Comparison of ENCODE assay signal across 20 cellular contexts in the genomic region with DNA sequence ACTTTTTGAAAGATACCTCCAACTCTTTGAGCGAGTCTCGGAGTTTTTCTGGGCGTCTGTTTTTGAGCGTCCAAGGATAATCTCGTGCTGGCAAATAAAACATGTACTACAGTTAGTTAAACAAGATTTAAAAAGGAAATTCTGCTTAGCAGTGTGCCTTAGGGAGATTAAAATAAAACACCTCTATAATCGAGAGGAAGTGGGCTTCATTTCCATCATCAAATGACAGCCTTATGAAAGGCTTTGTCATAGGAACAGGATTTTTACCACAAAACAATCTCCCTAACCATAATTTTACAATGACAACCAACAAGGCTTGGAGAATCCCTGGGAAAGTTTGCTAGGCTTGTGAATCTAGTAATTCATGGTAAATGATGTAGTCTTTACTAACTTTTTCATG.
DNase-seq lines count a peak whose midpoint lies in the region; ATAC-seq and TF ChIP-seq lines count a peak whose summit lies in the region.
"Had no signal": no experiment of that assay in that cellular context is flagged by ENCODE, and none has a peak within 500 bp of the region (broad histone marks: within the 10 kb centered on the region; RNA-seq: fewer than 3 reads in every experiment).

No MANE protein-coding gene starts in this region.

- peak overlapping the region; percentile 19 for H3K4me3 ChIP-seq in right cardiac atrium (ENCODE audit: low read length)
- H3K4me3 ChIP-seq: GM23338, Peyer's patch, SJSA1 had no signal

- no peak for TF ChIP-seq CTCF in WTC11 (IDR thresholded peaks at IDR 0.05)

- H3K27me3 Mint-ChIP-seq in WTC11 (ENCODE audit: low read depth): no peaks in the 10 kb centered on the region

- no peaks in the 10 kb centered on the region for H3K36me3 Mint-ChIP-seq in WTC11

- intact Hi-C loops in right cardiac atrium (cut with DNase I) (no loop called here), left ventricle myocardium superior (cut with micrococcal nuclease) (no loop called here)

- no peak overlapping the region for H3K27ac ChIP-seq in right cardiac atrium (ENCODE audit: low read length)
- H3K27ac ChIP-seq: C4-2B, Peyer's patch, SJSA1 had no signal

- no peaks in the 10 kb centered on the region for H3K4me1 ChIP-seq in right cardiac atrium (ENCODE audit: control insufficient read depth, insufficient read depth, low read length)
- H3K4me1 ChIP-seq: Peyer's patch, SJSA1 had no signal

- WGBS in right cardiac atrium: 43% methylated on average over 6 of the region's 6 CpGs

- no peaks in the 10 kb centered on the region for H3K27me3 ChIP-seq in right cardiac atrium (ENCODE audit: control insufficient read depth, insufficient read depth)
- H3K27me3 ChIP-seq: Peyer's patch, SJSA1 had no signal

- H3K4me3 Mint-ChIP-seq in WTC11: no peak overlapping the region
- H3K4me3 Mint-ChIP-seq: GM23338 had no signal

- no peak for ATAC-seq in right cardiac atrium
- no peak for ATAC-seq in left ventricle myocardium superior
- no peak for ATAC-seq in WTC11
- ATAC-seq: GM23338 had no signal

- POLR2A ChIA-PET in WTC11 (lab: Charles Lee): no interaction called here

- no peaks in the 10 kb centered on the region for H3K9me3 ChIP-seq in right cardiac atrium (ENCODE audit: control insufficient read depth, low read length)
- H3K9me3 ChIP-seq: Peyer's patch, SJSA1 had no signal

- CTCF ChIA-PET in WTC11 (lab: Charles Lee): no interaction called here

- H3K4me1 Mint-ChIP-seq in WTC11: peaks cover 10% of the 10 kb centered on the region

- no peaks in the 10 kb centered on the region for H3K9me3 Mint-ChIP-seq in WTC11
- H3K9me3 Mint-ChIP-seq: GM23338 had no signal

- DNase-seq in right cardiac atrium (no peak), left ventricle myocardium superior (no peak), WTC11 (ENCODE audit: low spot score) (no peak), foreskin melanocyte (peak; percentile 52), superior temporal gyrus (ENCODE audit: extremely low spot score) (no peak), hepatic stellate cell (ENCODE audit: low spot score) (no peak), NCI-H345 (lab: John Stamatoyannopoulos, UW) (no peak)
- DNase-seq in activated CD4-positive, alpha-beta T cell treated with anti-CD3 and anti-CD28 coated beads, Interleukin-2, amount 50 U/mL, for 4 hours: no peak
- DNase-seq: DMS53, GDM1, KBM-7, NCI-H1105, NCI-H2029, NCI-H2227 treated with DMSO at 0.1 percent for 48 hours, NCI-H510A treated with DMSO at 0.1 percent for 48 hours, NCI-H748 treated with DMSO at 0.1 percent for 48 hours, Peyer's patch had no signal

- peak overlapping the region; percentile 42; the same call in 1 of the 2 replicates for H3K27ac Mint-ChIP-seq in WTC11
- H3K27ac Mint-ChIP-seq: GM23338 had no signal

TF ChIP-seq in WTC11, 78 proteins besides CTCF, POLR2A, EP300 and RAD21:
- TF ChIP-seq ZNF138 (CRISPR knock-in tag; conservative IDR thresholded peaks at IDR 0.05) (no peak), CBFB (CRISPR knock-in tag; IDR thresholded peaks at IDR 0.05; ENCODE audit: low read depth) (no peak), PRRX2 (CRISPR knock-in tag; IDR thresholded peaks at IDR 0.05) (no peak), NFATC4 (CRISPR knock-in tag; IDR thresholded peaks at IDR 0.05) (no peak), EMX1 (CRISPR knock-in tag; IDR thresholded peaks at IDR 0.05) (no peak), GABPB1 (CRISPR knock-in tag; IDR thresholded peaks at IDR 0.05) (no peak), HMGA2 (CRISPR knock-in tag; IDR thresholded peaks at IDR 0.05) (no peak)
- TF ChIP-seq, protein P1, sequence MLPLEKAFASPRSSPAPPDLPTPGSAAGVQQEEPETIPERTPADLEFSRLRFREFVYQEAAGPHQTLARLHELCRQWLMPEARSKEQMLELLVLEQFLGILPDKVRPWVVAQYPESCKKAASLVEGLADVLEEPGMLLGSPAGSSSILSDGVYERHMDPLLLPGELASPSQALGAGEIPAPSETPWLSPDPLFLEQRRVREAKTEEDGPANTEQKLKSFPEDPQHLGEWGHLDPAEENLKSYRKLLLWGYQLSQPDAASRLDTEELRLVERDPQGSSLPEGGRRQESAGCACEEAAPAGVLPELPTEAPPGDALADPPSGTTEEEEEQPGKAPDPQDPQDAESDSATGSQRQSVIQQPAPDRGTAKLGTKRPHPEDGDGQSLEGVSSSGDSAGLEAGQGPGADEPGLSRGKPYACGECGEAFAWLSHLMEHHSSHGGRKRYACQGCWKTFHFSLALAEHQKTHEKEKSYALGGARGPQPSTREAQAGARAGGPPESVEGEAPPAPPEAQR (CRISPR knock-in tag; IDR thresholded peaks at IDR 0.05): no peak
- TF ChIP-seq, protein P2, sequence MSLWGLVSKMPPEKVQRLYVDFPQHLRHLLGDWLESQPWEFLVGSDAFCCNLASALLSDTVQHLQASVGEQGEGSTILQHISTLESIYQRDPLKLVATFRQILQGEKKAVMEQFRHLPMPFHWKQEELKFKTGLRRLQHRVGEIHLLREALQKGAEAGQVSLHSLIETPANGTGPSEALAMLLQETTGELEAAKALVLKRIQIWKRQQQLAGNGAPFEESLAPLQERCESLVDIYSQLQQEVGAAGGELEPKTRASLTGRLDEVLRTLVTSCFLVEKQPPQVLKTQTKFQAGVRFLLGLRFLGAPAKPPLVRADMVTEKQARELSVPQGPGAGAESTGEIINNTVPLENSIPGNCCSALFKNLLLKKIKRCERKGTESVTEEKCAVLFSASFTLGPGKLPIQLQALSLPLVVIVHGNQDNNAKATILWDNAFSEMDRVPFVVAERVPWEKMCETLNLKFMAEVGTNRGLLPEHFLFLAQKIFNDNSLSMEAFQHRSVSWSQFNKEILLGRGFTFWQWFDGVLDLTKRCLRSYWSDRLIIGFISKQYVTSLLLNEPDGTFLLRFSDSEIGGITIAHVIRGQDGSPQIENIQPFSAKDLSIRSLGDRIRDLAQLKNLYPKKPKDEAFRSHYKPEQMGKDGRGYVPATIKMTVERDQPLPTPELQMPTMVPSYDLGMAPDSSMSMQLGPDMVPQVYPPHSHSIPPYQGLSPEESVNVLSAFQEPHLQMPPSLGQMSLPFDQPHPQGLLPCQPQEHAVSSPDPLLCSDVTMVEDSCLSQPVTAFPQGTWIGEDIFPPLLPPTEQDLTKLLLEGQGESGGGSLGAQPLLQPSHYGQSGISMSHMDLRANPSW (CRISPR knock-in tag; conservative IDR thresholded peaks at IDR 0.05; ENCODE audit: low read depth): no peak
- TF ChIP-seq, protein P3, sequence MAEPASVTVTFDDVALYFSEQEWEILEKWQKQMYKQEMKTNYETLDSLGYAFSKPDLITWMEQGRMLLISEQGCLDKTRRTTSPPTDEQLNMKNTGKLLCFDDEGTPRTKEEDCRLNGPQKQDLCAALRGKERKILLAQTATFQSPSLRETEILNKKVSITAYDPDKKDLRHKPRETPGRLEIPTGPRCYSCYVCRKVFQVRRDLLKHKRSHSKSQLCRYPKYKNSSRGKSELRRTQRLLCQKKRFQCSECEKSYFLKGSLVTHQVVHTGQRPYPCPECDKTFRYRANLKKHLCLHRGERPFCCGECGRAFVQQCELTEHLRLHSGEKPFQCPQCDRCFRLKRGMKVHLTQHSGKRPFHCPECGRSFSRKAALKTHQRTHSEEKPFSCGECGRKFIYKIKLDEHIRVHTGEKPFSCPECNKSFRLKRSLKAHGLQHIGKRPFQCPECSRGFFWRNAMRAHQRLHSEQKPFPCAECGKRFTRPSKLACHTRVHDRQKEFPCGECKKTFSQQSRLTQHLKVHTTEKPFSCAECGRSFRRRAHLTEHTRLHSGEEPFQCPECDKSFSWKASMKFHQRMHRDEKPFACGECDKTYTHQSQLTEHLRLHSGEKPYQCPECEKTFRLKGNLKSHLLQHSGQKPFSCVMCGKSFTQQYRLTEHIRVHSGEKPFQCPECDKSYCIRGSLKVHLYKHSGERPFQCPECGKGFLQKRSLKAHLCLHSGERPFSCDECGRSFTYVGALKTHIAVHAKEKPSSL (CRISPR knock-in tag; conservative IDR thresholded peaks at IDR 0.05): no peak
TF ChIP-seq in WTC11: peak in this region for 0.
